ENCODE assay signal across 2 cellular contexts in the genomic region with DNA sequence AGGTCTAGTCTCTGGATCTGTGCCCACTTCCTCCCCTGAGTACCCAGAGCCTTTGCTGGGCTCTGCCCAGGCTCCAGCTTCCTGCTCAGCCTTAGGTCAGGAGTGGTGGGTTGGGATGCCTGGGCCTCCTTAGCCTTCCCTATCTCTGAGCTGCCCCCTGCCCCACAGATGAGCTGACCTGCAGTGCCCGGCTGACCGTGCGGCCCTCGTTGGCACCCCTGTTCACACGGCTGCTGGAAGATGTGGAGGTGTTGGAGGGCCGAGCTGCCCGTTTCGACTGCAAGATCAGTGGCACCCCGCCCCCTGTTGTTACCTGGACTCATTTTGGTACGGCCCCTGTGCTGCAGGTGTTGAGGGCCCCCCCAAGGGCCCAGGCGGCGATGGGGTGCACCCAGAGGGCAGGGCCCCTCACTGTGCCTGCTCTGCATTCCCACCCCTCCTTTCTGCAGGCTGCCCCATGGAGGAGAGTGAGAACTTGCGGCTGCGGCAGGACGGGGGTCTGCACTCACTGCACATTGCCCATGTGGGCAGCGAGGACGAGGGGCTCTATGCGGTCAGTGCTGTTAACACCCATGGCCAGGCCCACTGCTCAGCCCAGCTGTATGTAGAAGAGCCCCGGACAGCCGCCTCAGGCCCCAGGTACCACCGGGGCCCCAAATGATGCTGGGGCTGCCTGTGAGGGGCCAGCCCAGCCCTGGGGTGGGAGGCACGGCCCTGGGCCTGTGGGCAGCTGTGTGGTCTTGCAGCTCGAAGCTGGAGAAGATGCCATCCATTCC.
TF ChIP-seq lines count a peak whose summit lies in the region.

No MANE protein-coding gene starts in this region.

TF ChIP-seq in SK-N-SH, 30 proteins besides CTCF, POLR2A, EP300 and RAD21 (continued from another document):
- TF ChIP-seq TCF12 (IDR thresholded peaks at IDR 0.05) (no peak), SIN3A (IDR thresholded peaks at IDR 0.05; ENCODE audit: borderline replicate concordance, low read depth, low read length) (no peak), RXRA (IDR thresholded peaks at IDR 0.05; ENCODE audit: borderline replicate concordance, low read depth) (no peak), NFIC (IDR thresholded peaks at IDR 0.05; ENCODE audit: borderline replicate concordance) (no peak), FOXJ3 (CRISPR knock-in tag; IDR thresholded peaks at IDR 0.05) (no peak), RCOR1 (IDR thresholded peaks at IDR 0.05; ENCODE audit: low read length) (no peak), FOXM1 (IDR thresholded peaks at IDR 0.05; ENCODE audit: low read depth) (no peak)
- TF ChIP-seq, protein P1, sequence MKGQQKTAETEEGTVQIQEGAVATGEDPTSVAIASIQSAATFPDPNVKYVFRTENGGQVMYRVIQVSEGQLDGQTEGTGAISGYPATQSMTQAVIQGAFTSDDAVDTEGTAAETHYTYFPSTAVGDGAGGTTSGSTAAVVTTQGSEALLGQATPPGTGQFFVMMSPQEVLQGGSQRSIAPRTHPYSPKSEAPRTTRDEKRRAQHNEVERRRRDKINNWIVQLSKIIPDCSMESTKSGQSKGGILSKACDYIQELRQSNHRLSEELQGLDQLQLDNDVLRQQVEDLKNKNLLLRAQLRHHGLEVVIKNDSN (IDR thresholded peaks at IDR 0.05; ENCODE audit: borderline replicate concordance, low read depth): no peak
- TF ChIP-seq, protein P2, sequence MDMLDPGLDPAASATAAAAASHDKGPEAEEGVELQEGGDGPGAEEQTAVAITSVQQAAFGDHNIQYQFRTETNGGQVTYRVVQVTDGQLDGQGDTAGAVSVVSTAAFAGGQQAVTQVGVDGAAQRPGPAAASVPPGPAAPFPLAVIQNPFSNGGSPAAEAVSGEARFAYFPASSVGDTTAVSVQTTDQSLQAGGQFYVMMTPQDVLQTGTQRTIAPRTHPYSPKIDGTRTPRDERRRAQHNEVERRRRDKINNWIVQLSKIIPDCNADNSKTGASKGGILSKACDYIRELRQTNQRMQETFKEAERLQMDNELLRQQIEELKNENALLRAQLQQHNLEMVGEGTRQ (IDR thresholded peaks at IDR 0.05; ENCODE audit: borderline replicate concordance, low read depth, low read length): no peak
- TF ChIP-seq, protein P3, sequence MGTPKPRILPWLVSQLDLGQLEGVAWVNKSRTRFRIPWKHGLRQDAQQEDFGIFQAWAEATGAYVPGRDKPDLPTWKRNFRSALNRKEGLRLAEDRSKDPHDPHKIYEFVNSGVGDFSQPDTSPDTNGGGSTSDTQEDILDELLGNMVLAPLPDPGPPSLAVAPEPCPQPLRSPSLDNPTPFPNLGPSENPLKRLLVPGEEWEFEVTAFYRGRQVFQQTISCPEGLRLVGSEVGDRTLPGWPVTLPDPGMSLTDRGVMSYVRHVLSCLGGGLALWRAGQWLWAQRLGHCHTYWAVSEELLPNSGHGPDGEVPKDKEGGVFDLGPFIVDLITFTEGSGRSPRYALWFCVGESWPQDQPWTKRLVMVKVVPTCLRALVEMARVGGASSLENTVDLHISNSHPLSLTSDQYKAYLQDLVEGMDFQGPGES (IDR thresholded peaks at IDR 0.05; ENCODE audit: low read depth, low read length): no peak

TF ChIP-seq in SK-N-SH treated with all-trans-retinoic acid at 6 μM for 48 hours, 23 proteins besides CTCF, POLR2A, EP300 and RAD21 (continued from another document):
- TF ChIP-seq CSDC2 (CRISPR knock-in tag; IDR thresholded peaks at IDR 0.05) (no peak), PPARA (CRISPR knock-in tag; IDR thresholded peaks at IDR 0.05; ENCODE audit: borderline replicate concordance) (no peak), RARB (CRISPR knock-in tag; IDR thresholded peaks at IDR 0.05) (no peak), ZNF8 (CRISPR knock-in tag; IDR thresholded peaks at IDR 0.05) (no peak)
